8 cellular contexts compared by ENCODE assay signal in genomic region chr17:21043296-21044232, GRCh38. TPM values are rescaled to one million over a fixed set of nuclear protein-coding genes. Genes with fewer than 3 reads are reported as not detected.
DNase-seq lines count a peak whose midpoint lies in the region; ATAC-seq and TF ChIP-seq lines count a peak whose summit lies in the region.

No MANE protein-coding gene starts in this region.

- H3K27me3 ChIP-seq in OCI-LY1 (ENCODE audit: insufficient read depth, low read length) = no peaks in the 10 kb centered on the region
- H3K27me3 ChIP-seq in esophagus squamous epithelium = no peaks in the 10 kb centered on the region

- TF ChIP-seq POLR2A in esophagus squamous epithelium (IDR thresholded peaks at IDR 0.05) = peak in 2 of 4 donors; percentile 11 to 54

- peak; percentile 92 for DNase-seq in D341Med (ENCODE audit: low spot score)
- peak; percentile 96 for DNase-seq in HT1080 (ENCODE audit: low read depth)
- DNase-seq in activated T-cell treated with anti-CD3 and anti-CD28 coated beads for 4 hours = peak; percentile 88
- DNase-seq in esophagus squamous epithelium (lab: John Stamatoyannopoulos, UW) = peak; percentile 96
- peak; percentile 95 to 98 for DNase-seq in stimulated activated naive CD8-positive, alpha-beta T cell treated with anti-CD3 and anti-CD28 coated beads, Interleukin-15, amount 100 ng/mL, for 72 hours

- H3K4me1 ChIP-seq in OCI-LY1 (ENCODE audit: insufficient read depth, low read length, severe bottlenecking) (peaks cover 28% of the 10 kb centered on the region), esophagus squamous epithelium (peaks cover 9 to 36% (median 20%) of the 10 kb centered on the region in 3 donors)

- WGBS in esophagus squamous epithelium, 2 donors = 6 to 12% methylated on average over 14 to 15 of the region's 50 CpGs

- peak; percentile 69 for ATAC-seq in GM21360 (IDR thresholded peaks at IDR 0.05; ENCODE audit: unreplicated experiment)
- peak; percentile 94 for ATAC-seq in stimulated activated naive CD8-positive, alpha-beta T cell treated with anti-CD3 and anti-CD28 coated beads, Interleukin-15, amount 100 ng/mL, for 72 hours

- H3K9me2 ChIP-seq in OCI-LY1 (ENCODE audit: low read depth, low read length) = no peaks in the 10 kb centered on the region

- H3K4me3 ChIP-seq in OCI-LY1 (ENCODE audit: low read depth, low read length, poor library complexity, severe bottlenecking) (peak overlapping the region; percentile 58), esophagus squamous epithelium (peak overlapping the region; percentile 78 to 99 (median 90))

- peak overlapping the region; percentile 74 for H3K27ac ChIP-seq in OCI-LY1 (ENCODE audit: low read depth, low read length, poor library complexity, severe bottlenecking)
- H3K27ac ChIP-seq in esophagus squamous epithelium = peak overlapping the region; percentile 97 to 100 (median 99)

- peaks cover 33% of the 10 kb centered on the region for H3K79me2 ChIP-seq in OCI-LY1 (ENCODE audit: insufficient read depth, low read length)

- H3K9me3 ChIP-seq in OCI-LY1 (ENCODE audit: low read length) (no peaks in the 10 kb centered on the region), esophagus squamous epithelium (no peaks in the 10 kb centered on the region)

- intact Hi-C loops in esophagus squamous epithelium (cut with DNase I) = no loop called here

- H3K36me3 ChIP-seq in OCI-LY1 (ENCODE audit: insufficient read depth, low read length) (peaks cover 5% of the 10 kb centered on the region), esophagus squamous epithelium (peaks cover 0 to 7% (median 0%) of the 10 kb centered on the region in 3 donors)

- no peaks in the 10 kb centered on the region for H3K27me3 Mint-ChIP-seq in nephron (ENCODE audit: low read depth)
- no peaks in the 10 kb centered on the region for H3K27me3 Mint-ChIP-seq in stimulated activated naive CD8-positive, alpha-beta T cell treated with anti-CD3 and anti-CD28 coated beads, Interleukin-15, amount 100 ng/mL, for 72 hours

- H3K4me1 Mint-ChIP-seq in nephron = peaks cover 21% of the 10 kb centered on the region
- peaks cover 19% of the 10 kb centered on the region for H3K4me1 Mint-ChIP-seq in stimulated activated naive CD8-positive, alpha-beta T cell treated with anti-CD3 and anti-CD28 coated beads, Interleukin-15, amount 100 ng/mL, for 72 hours

- peak overlapping the region; percentile 79 to 89 (median 84) for H3K4me3 Mint-ChIP-seq in nephron
- H3K4me3 Mint-ChIP-seq in stimulated activated naive CD8-positive, alpha-beta T cell treated with anti-CD3 and anti-CD28 coated beads, Interleukin-15, amount 100 ng/mL, for 72 hours = peak overlapping the region; percentile 79 to 85

- no peaks in the 10 kb centered on the region for H4K20me1 ChIP-seq in OCI-LY1 (ENCODE audit: insufficient read depth, low read length)

- no peaks in the 10 kb centered on the region for H3F3A ChIP-seq in OCI-LY1 (ENCODE audit: insufficient read depth, low read length)

- H3K36me3 Mint-ChIP-seq in nephron (ENCODE audit: low read depth) = peaks cover 4% of the 10 kb centered on the region

- H3K4me2 ChIP-seq in OCI-LY1 (ENCODE audit: low read length) = peak overlapping the region; percentile 81

- H3K9me3 Mint-ChIP-seq in nephron = peaks cover 3% of the 10 kb centered on the region
- no peaks in the 10 kb centered on the region for H3K9me3 Mint-ChIP-seq in stimulated activated naive CD8-positive, alpha-beta T cell treated with anti-CD3 and anti-CD28 coated beads, Interleukin-15, amount 100 ng/mL, for 72 hours

- H2AFZ ChIP-seq in OCI-LY1 (ENCODE audit: low read length) = peak overlapping the region; percentile 29

- TF ChIP-seq CTCF in OCI-LY1 (IDR thresholded peaks at IDR 0.05; ENCODE audit: low read length) = peak; percentile 95
- peak; percentile 84 to 95 (median 89) for TF ChIP-seq CTCF in esophagus squamous epithelium (IDR thresholded peaks at IDR 0.05)
- TF ChIP-seq CTCF in nephron (IDR thresholded peaks at IDR 0.05; ENCODE audit: unreplicated experiment in 3 of 3) = peak; percentile 76 to 94 (median 79)

- H3K9ac ChIP-seq in OCI-LY1 (ENCODE audit: low read length) = peak overlapping the region; percentile 66

- peak overlapping the region; percentile 98 to 99 (median 99) for H3K27ac Mint-ChIP-seq in nephron
- H3K27ac Mint-ChIP-seq in stimulated activated naive CD8-positive, alpha-beta T cell treated with anti-CD3 and anti-CD28 coated beads, Interleukin-15, amount 100 ng/mL, for 72 hours = peak overlapping the region; percentile 78 to 95

RNA-seq across cellular contexts. Expression of gene USP22, which starts 0.8 kb away (rescaled TPM):
- total RNA-seq in HT1080 (2014; rRNA removed; shearing (Covaris generic)) = 174 and 218 TPM in 2 replicates
- polyA plus RNA-seq in HT1080 (2015; cell fraction: cytosol; rRNA removed) = 116 and 136 TPM in 2 replicates
- polyA plus RNA-seq in HT1080 (2015; cell fraction: nucleus; rRNA removed) = 117 and 129 TPM in 2 replicates
- total RNA-seq in esophagus squamous epithelium = 10 to 100 TPM; 61.7 to 91.2 (median 78.0) TPM

Comparison
In these comparisons a context has a peak if more than half of its experiments do, and no peak if none do; other contexts are left out.
1. Peak in every context shown above with its lines: DNase-seq, ATAC-seq, H3K4me3 ChIP-seq and H3K27ac ChIP-seq.